In genomic region chr10:62554632-62555199, GRCh38 we compare ENCODE assay signal across 8 cellular contexts.
DNase-seq lines count a peak whose midpoint lies in the region; ATAC-seq and TF ChIP-seq lines count a peak whose summit lies in the region.

No MANE protein-coding gene starts in this region.

- no peaks in the 10 kb centered on the region for H3K4me1 Mint-ChIP-seq in activated CD4-positive, alpha-beta T cell treated with anti-CD3 and anti-CD28 coated beads, Interleukin-2, amount 10 ng/mL, durations not matched to agents 24 days and 14 days

- H3K36me3 ChIP-seq in tibial nerve, result no peaks in the 10 kb centered on the region

- no peaks in the 10 kb centered on the region for H3K36me3 Mint-ChIP-seq in activated CD4-positive, alpha-beta T cell treated with anti-CD3 and anti-CD28 coated beads, Interleukin-2, amount 10 ng/mL, durations not matched to agents 24 days and 14 days (ENCODE audit: low read depth)

- H3K9me3 ChIP-seq in tibial nerve, result no peaks in the 10 kb centered on the region

- ATAC-seq in GM21529 (IDR thresholded peaks at IDR 0.05; ENCODE audit: unreplicated experiment) (peak; percentile 78), HG03097 (IDR thresholded peaks at IDR 0.05; ENCODE audit: low FRiP score, unreplicated experiment) (no peak)

- 68 to 70% methylated on average over 7 of the region's 7 CpGs for WGBS in tibial nerve, 2 donors

- no peaks in the 10 kb centered on the region for H3K27me3 ChIP-seq in tibial nerve

- intact Hi-C loops in activated CD4-positive, alpha-beta T cell treated with anti-CD3 and anti-CD28 coated beads, Interleukin-2, amount 10 ng/mL, durations not matched to agents 24 days and 14 days (cut with micrococcal nuclease), result loop anchor here (2.0 kb wide), 2 partner anchors 264 to 604 kb away; no protein-coding TSS in a partner anchor

- no peak overlapping the region for H3K4me3 ChIP-seq in tibial nerve

- no peak overlapping the region for H3K27ac ChIP-seq in tibial nerve

- no peak for TF ChIP-seq EP300 in tibial nerve (IDR thresholded peaks at IDR 0.05)

- DNase-seq in activated CD4-positive, alpha-beta T cell treated with anti-CD3 and anti-CD28 coated beads, Interleukin-2, amount 10 ng/mL, durations not matched to agents 24 days and 14 days, result peak; percentile 63
- no peak for DNase-seq in activated CD4-positive, alpha-beta T cell treated with anti-CD3 and anti-CD28 coated beads for 1 hour
- DNase-seq in MV-4-11 (lab: John Stamatoyannopoulos, UW) (peak; percentile 67), amniotic epithelial cell (ENCODE audit: low read depth) (peak; percentile 69), iPS-NIHi11 (ENCODE audit: low spot score) (peak; percentile 68), tibial nerve (ENCODE audit: low spot score in 2 of 2) (no peak)

- peak in 4 of 5 experiments; percentile 19 to 33 (median 30) for TF ChIP-seq CTCF in tibial nerve (IDR thresholded peaks at IDR 0.05)

- H3K4me1 ChIP-seq in tibial nerve, result no peaks in the 10 kb centered on the region

- no peak for TF ChIP-seq POLR2A in tibial nerve (IDR thresholded peaks at IDR 0.05)

- no peak overlapping the region for H3K27ac Mint-ChIP-seq in activated CD4-positive, alpha-beta T cell treated with anti-CD3 and anti-CD28 coated beads, Interleukin-2, amount 10 ng/mL, durations not matched to agents 24 days and 14 days

- no peak overlapping the region for H3K4me3 Mint-ChIP-seq in activated CD4-positive, alpha-beta T cell treated with anti-CD3 and anti-CD28 coated beads, Interleukin-2, amount 10 ng/mL, durations not matched to agents 24 days and 14 days

- no peaks in the 10 kb centered on the region for H3K9me3 Mint-ChIP-seq in activated CD4-positive, alpha-beta T cell treated with anti-CD3 and anti-CD28 coated beads, Interleukin-2, amount 10 ng/mL, durations not matched to agents 24 days and 14 days

- peaks cover 40% of the 10 kb centered on the region for H3K27me3 Mint-ChIP-seq in activated CD4-positive, alpha-beta T cell treated with anti-CD3 and anti-CD28 coated beads, Interleukin-2, amount 10 ng/mL, durations not matched to agents 24 days and 14 days

Comparison
In these comparisons a context has a peak if more than half of its experiments do, and no peak if none do; other contexts are left out.
1. DNase-seq: peak in activated CD4-positive, alpha-beta T cell treated with anti-CD3 and anti-CD28 coated beads, Interleukin-2, amount 10 ng/mL, durations not matched to agents 24 days and 14 days (single experiment), MV-4-11 (single experiment), amniotic epithelial cell (single experiment) and iPS-NIHi11 (single experiment); none in activated CD4-positive, alpha-beta T cell treated with anti-CD3 and anti-CD28 coated beads for 1 hour (single experiment) and tibial nerve (0 of 2).